Comparison of ENCODE assay signal across 1 cellular context in genomic region chr1:25430073-25430665, GRCh38.
TF ChIP-seq lines count a peak whose summit lies in the region.

No MANE protein-coding gene starts in this region.

TF ChIP-seq in K562, 482 proteins besides CTCF, POLR2A, EP300 and RAD21 (continued from another document and continues in another):
- TF ChIP-seq MXD1 (CRISPR knock-in tag; IDR thresholded peaks at IDR 0.05; ENCODE audit: borderline replicate concordance, poor library complexity, severe bottlenecking) (no peak), SMAD3 (CRISPR knock-in tag; conservative IDR thresholded peaks at IDR 0.05) (no peak), ZBTB33 (CRISPR knock-in tag; IDR thresholded peaks at IDR 0.05) (peak; percentile 75), SAP30 (IDR thresholded peaks at IDR 0.05; ENCODE audit: borderline replicate concordance, insufficient read depth, low read depth, low read length, poor library complexity, severe bottlenecking) (peak; percentile 96), RBFOX2 (IDR thresholded peaks at IDR 0.05; ENCODE audit: low read depth, low read length) (peak; percentile 99), ZZZ3 (IDR thresholded peaks at IDR 0.05) (no peak; the same call in 1 of the 2 replicates), BRD4 (IDR thresholded peaks at IDR 0.05) (0 out of 2 replicates have a peak, but pooled peaks have one; percentile 23), KAT8 (IDR thresholded peaks at IDR 0.05; ENCODE audit: low read depth) (no peak), ZNF785 (CRISPR knock-in tag; IDR thresholded peaks at IDR 0.05) (no peak), FOSL1 (tag; conservative IDR thresholded peaks at IDR 0.05) (no peak), PYGO2 (tag; IDR thresholded peaks at IDR 0.05) (no peak), TAF15 (IDR thresholded peaks at IDR 0.05; ENCODE audit: low read depth, low read length) (no peak), SP1 (CRISPR knock-in tag; IDR thresholded peaks at IDR 0.05) (peak; percentile 90), ID3 (CRISPR knock-in tag; IDR thresholded peaks at IDR 0.05) (no peak), ID3 (tag; IDR thresholded peaks at IDR 0.05) (peak; percentile 79; the same call in 1 of the 2 replicates), PML (IDR thresholded peaks at IDR 0.05; ENCODE audit: low read length) (peak; percentile 79), MNT (conservative IDR thresholded peaks at IDR 0.05) (peak; percentile 88 to 95), DPF2 (IDR thresholded peaks at IDR 0.05) (peak; percentile 74), HNRNPH1 (optimal IDR thresholded peaks at IDR 0.05; ENCODE audit: low read depth, low read length) (no peak), E2F1 (CRISPR knock-in tag; IDR thresholded peaks at IDR 0.05) (peak; percentile 83), ZNF253 (CRISPR knock-in tag; conservative IDR thresholded peaks at IDR 0.05) (no peak), FOXP1 (CRISPR knock-in tag; IDR thresholded peaks at IDR 0.05) (peak; percentile 78), ATF4 (CRISPR knock-in tag; IDR thresholded peaks at IDR 0.05) (0 out of 2 replicates have a peak, but pooled peaks have one; percentile 38), GTF2B (IDR thresholded peaks at IDR 0.05; ENCODE audit: extremely low read depth, insufficient read length) (peak; percentile 72), PCBP1 (IDR thresholded peaks at IDR 0.05; ENCODE audit: low read depth, low read length, poor library complexity, severe bottlenecking) (peak; percentile 28), BRF1 (IDR thresholded peaks at IDR 0.05; ENCODE audit: borderline replicate concordance, extremely low read depth, insufficient read length) (no peak), SLC30A9 (CRISPR knock-in tag; IDR thresholded peaks at IDR 0.05) (0 out of 2 replicates have a peak, but pooled peaks have one; percentile 10), ZNF217 (CRISPR knock-in tag; IDR thresholded peaks at IDR 0.05) (no peak), ILK (tag; IDR thresholded peaks at IDR 0.05; ENCODE audit: borderline replicate concordance, low read depth) (no peak), FOXO4 (CRISPR knock-in tag; IDR thresholded peaks at IDR 0.05) (no peak), MEF2D (tag; conservative IDR thresholded peaks at IDR 0.05; ENCODE audit: low read depth) (peak; percentile 53; the same call in 1 of the 2 replicates), ILF3 (IDR thresholded peaks at IDR 0.05; ENCODE audit: borderline replicate concordance) (peak; percentile 74; the same call in 1 of the 2 replicates), ZHX1 (conservative IDR thresholded peaks at IDR 0.05; ENCODE audit: low read length) (no peak), HIVEP1 (CRISPR knock-in tag; IDR thresholded peaks at IDR 0.05) (no peak), TOE1 (IDR thresholded peaks at IDR 0.05; ENCODE audit: borderline replicate concordance) (peak; percentile 60; the same call in 1 of the 2 replicates), TOE1 (CRISPR knock-in tag; IDR thresholded peaks at IDR 0.05; ENCODE audit: borderline replicate concordance, low read depth) (no peak), ZNF445 (CRISPR knock-in tag; IDR thresholded peaks at IDR 0.05; ENCODE audit: low read depth) (no peak), ESRRA (IDR thresholded peaks at IDR 0.05; ENCODE audit: borderline replicate concordance, low read depth) (0 out of 2 replicates have a peak, but pooled peaks have one; percentile 47), YY1 (IDR thresholded peaks at IDR 0.05; ENCODE audit: borderline replicate concordance in 1 of 3, control insufficient read depth in 1 of 3, extremely low read depth in 1 of 3, insufficient read depth in 3 of 3, insufficient read length in 1 of 3, insufficient replicate concordance in 2 of 3, low read depth in 1 of 3, low read length in 2 of 3) (peak; percentile 4 to 83 (median 82)), MLX (CRISPR knock-in tag; conservative IDR thresholded peaks at IDR 0.05) (0 out of 4 replicates have a peak, but pooled peaks of 1 of the 2 experiments have one; percentile 44), ZNF24 (IDR thresholded peaks at IDR 0.05) (0 out of 2 replicates have a peak, but pooled peaks have one; percentile 50), PHB (CRISPR knock-in tag; IDR thresholded peaks at IDR 0.05) (no peak), ZNF134 (CRISPR knock-in tag; conservative IDR thresholded peaks at IDR 0.05) (no peak), NONO (IDR thresholded peaks at IDR 0.05; ENCODE audit: low read depth in 2 of 2, low read length in 1 of 2) (peak; percentile 75 to 95; a peak in 3 of 4 replicates), NFIX (CRISPR knock-in tag; IDR thresholded peaks at IDR 0.05; ENCODE audit: low read depth) (no peak), NFE2 (IDR thresholded peaks at IDR 0.05; ENCODE audit: low read depth) (peak; percentile 97), RB1 (IDR thresholded peaks at IDR 0.05; ENCODE audit: low read depth) (peak; percentile 96; the same call in 1 of the 2 replicates)
